ENCODE assay signal across 10 cellular contexts in genomic region chr16:27430923-27431484, GRCh38.
DNase-seq lines count a peak whose midpoint lies in the region; ATAC-seq and TF ChIP-seq lines count a peak whose summit lies in the region.
"Had no signal": no experiment of that assay in that cellular context is flagged by ENCODE, and none has a peak within 500 bp of the region (broad histone marks: within the 10 kb centered on the region; RNA-seq: fewer than 3 reads in every experiment).

No MANE protein-coding gene starts in this region.

- peak overlapping the region; percentile 45 for H3K27ac Mint-ChIP-seq in memory B cell
- H3K27ac Mint-ChIP-seq: brain had no signal

- no peaks in the 10 kb centered on the region for H3K36me3 Mint-ChIP-seq in memory B cell
- H3K36me3 Mint-ChIP-seq: brain had no signal

- peak; percentile 34 for ATAC-seq in HG02678 (IDR thresholded peaks at IDR 0.05; ENCODE audit: unreplicated experiment)
- ATAC-seq in memory B cell (ENCODE audit: low read depth): no peak

- no peak for TF ChIP-seq CTCF in GM10248 (IDR thresholded peaks at IDR 0.05; ENCODE audit: control extremely low read depth, extremely low read depth, low read depth, missing control alignments)

- POLR2A ChIA-PET in GM10248 (lab: Yijun Ruan, JAX): interaction anchor here (0.6 to 1.4 kb wide), 7 partner anchors 19 to 56 kb away, joined by 3 to 6 read pairs (median 3); no protein-coding TSS in a partner anchor
- POLR2A ChIA-PET in HEK293T (lab: Yijun Ruan, JAX): no interaction called here

- CTCF ChIA-PET in GM10248 (lab: Yijun Ruan, JAX): interaction anchor here (1.0 to 1.5 kb wide), 9 partner anchors 12 to 222 kb away, joined by 3 to 5 read pairs (median 3); no protein-coding TSS in a partner anchor
- CTCF ChIA-PET in HEK293T (lab: Yijun Ruan, JAX): no interaction called here

- H3K4me3 Mint-ChIP-seq in memory B cell: no peak overlapping the region
- H3K4me3 Mint-ChIP-seq: brain had no signal

- H3K4me1 Mint-ChIP-seq in memory B cell: peaks cover 24% of the 10 kb centered on the region
- H3K4me1 Mint-ChIP-seq: brain had no signal

- H3K27me3 Mint-ChIP-seq in memory B cell: peaks cover 12% of the 10 kb centered on the region

- no peaks in the 10 kb centered on the region for H3K9me3 Mint-ChIP-seq in memory B cell

- DNase-seq in EH (ENCODE audit: low read depth): peak; percentile 29
- DNase-seq in activated CD8-positive, alpha-beta memory T cell treated with anti-CD3 and anti-CD28 coated beads, Interleukin-2, amount 50 U/mL, for 48 hours: peak; percentile 54
- DNase-seq in memory B cell (ENCODE audit: low spot score in 2 of 2): peak in 1 of 2 donors; percentile 13
- no peak for DNase-seq in DMS 273 treated with DMSO at 0.1 percent for 48 hours (lab: John Stamatoyannopoulos, UW)
- no peak for DNase-seq in GM10248 (ENCODE audit: extremely low spot score)
- DNase-seq in HK-2 (ENCODE audit: unreplicated experiment): no peak
- DNase-seq in HEK293T (ENCODE audit: extremely low spot score): no peak
- DNase-seq: NCI-H1436 treated with DMSO at 0.1 percent for 48 hours had no signal

TF ChIP-seq in HEK293T, 16 proteins besides CTCF, POLR2A, EP300 and RAD21:
- no peak for TF ChIP-seq LEF1 (IDR thresholded peaks at IDR 0.05; ENCODE audit: borderline replicate concordance)
- no peak for TF ChIP-seq FOXM1 (IDR thresholded peaks at IDR 0.05; ENCODE audit: borderline replicate concordance)
- TF ChIP-seq FOXK2 (IDR thresholded peaks at IDR 0.05): no peak
- TF ChIP-seq SUZ12 (IDR thresholded peaks at IDR 0.05): no peak
- no peak for TF ChIP-seq L3MBTL2 (conservative IDR thresholded peaks at IDR 0.05)
- no peak for TF ChIP-seq ZNF384 (IDR thresholded peaks at IDR 0.05)

Comparison
In these comparisons a context has a peak if more than half of its experiments do, and no peak if none do; other contexts are left out.
1. DNase-seq: peak in EH (single experiment) and activated CD8-positive, alpha-beta memory T cell treated with anti-CD3 and anti-CD28 coated beads, Interleukin-2, amount 50 U/mL, for 48 hours (single experiment); none in DMS 273 treated with DMSO at 0.1 percent for 48 hours (single experiment), GM10248 (single experiment), HK-2 (single experiment) and HEK293T (single experiment).